8 cellular contexts compared by ENCODE assay signal in the genomic region with DNA sequence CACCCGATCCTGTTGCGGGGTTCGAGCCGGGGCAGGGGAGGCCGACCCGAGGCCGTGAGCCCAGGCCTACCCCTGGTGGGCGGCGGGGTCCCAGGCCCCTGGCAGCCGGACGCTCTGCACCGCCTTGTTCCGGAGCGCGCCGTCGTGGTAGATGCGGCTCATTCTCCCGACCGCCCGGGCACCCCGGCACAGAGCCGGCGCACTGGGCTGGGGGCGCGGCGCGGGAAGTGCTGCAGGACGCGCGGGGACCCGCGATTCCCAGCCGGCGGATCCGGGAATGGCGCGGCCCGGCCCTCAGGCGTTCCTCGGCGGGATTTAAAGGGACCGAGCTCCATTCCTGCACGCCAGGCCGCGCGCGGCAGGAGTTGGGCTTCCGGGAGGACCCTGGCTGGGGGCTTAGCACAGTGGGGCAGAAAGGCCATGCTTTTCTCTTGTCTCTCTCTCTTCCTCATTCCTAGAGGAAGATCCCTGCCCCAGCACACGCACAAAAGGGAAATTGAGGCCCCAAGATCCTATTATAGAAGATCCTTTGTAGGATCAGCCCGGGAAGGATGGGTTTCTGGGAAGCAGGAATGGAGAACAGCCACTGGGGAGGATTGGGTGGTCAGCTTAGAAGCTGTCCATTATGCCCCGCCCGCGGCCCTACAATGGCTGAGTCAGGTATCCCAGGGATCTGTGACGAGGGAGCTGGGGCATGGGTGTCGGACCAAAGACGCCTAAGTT. TPM values are rescaled to one million over a fixed set of nuclear protein-coding genes. Genes with fewer than 3 reads are reported as not detected.
DNase-seq lines count a peak whose midpoint lies in the region; ATAC-seq and TF ChIP-seq lines count a peak whose summit lies in the region.

A gene (minus strand): TSS at position 279 of the 723 bp plus-strand sequence. CDS start 117 bp downstream, at position 162.

- H3K4me1 ChIP-seq in gastroesophageal sphincter: peaks cover 0 to 28% (median 0%) of the 10 kb centered on the region in 3 donors

- peaks cover 3% of the 10 kb centered on the region; the same call in 1 of the 2 replicates for H3K27me3 Mint-ChIP-seq in HFFc6 (ENCODE audit: insufficient read depth)
- H3K27me3 Mint-ChIP-seq in activated T-cell treated with anti-CD3 and anti-CD28 coated beads, Interleukin-2, amount 50 U/mL, for 72 hours (ENCODE audit: low read depth): peaks cover 41% of the 10 kb centered on the region
- H3K27me3 Mint-ChIP-seq in nephron (ENCODE audit: low read depth): no peaks in the 10 kb centered on the region

- H3K9me3 ChIP-seq in gastroesophageal sphincter: no peaks in the 10 kb centered on the region

- peaks cover 0 to 27% of the 10 kb centered on the region in 2 donors for H3K36me3 ChIP-seq in gastroesophageal sphincter

- H3K27me3 ChIP-seq in gastroesophageal sphincter: no peaks in the 10 kb centered on the region

- H3K27ac Mint-ChIP-seq in HFFc6 (peak within 1 kb of the TSS; percentile 69), nephron (peak within 1 kb of the TSS; percentile 86 to 94 (median 92))
- no peak within 1 kb of the TSS for H3K27ac Mint-ChIP-seq in activated T-cell treated with anti-CD3 and anti-CD28 coated beads, Interleukin-2, amount 50 U/mL, for 72 hours

- TF ChIP-seq EP300 in gastroesophageal sphincter (IDR thresholded peaks at IDR 0.05): no peak

- H3K9me3 Mint-ChIP-seq in HFFc6 (no peaks in the 10 kb centered on the region), nephron (no peaks in the 10 kb centered on the region)
- no peaks in the 10 kb centered on the region for H3K9me3 Mint-ChIP-seq in activated T-cell treated with anti-CD3 and anti-CD28 coated beads, Interleukin-2, amount 50 U/mL, for 72 hours

- H3K4me3 ChIP-seq in gastroesophageal sphincter: peak within 1 kb of the TSS; percentile 88 to 93

- H3K4me3 Mint-ChIP-seq in HFFc6 (peak within 1 kb of the TSS; percentile 92), nephron (peak within 1 kb of the TSS; percentile 84 to 90 (median 88))
- peak within 1 kb of the TSS; percentile 52 to 66 for H3K4me3 Mint-ChIP-seq in activated T-cell treated with anti-CD3 and anti-CD28 coated beads, Interleukin-2, amount 50 U/mL, for 72 hours

- TF ChIP-seq POLR2A in gastroesophageal sphincter (IDR thresholded peaks at IDR 0.05): peak in 1 of 2 donors; percentile 22

- peak; percentile 60 for ATAC-seq in activated T-cell treated with anti-CD3 and anti-CD28 coated beads, Interleukin-2, amount 50 U/mL, for 72 hours (replicated peaks in 1 of 2)
- ATAC-seq in gastroesophageal sphincter (peak; percentile 84), HG02678 (IDR thresholded peaks at IDR 0.05; ENCODE audit: unreplicated experiment) (no peak)

- H3K36me3 Mint-ChIP-seq in HFFc6 (ENCODE audit: low read depth) (no peaks in the 10 kb centered on the region), nephron (ENCODE audit: low read depth) (peaks cover 5% of the 10 kb centered on the region)
- no peaks in the 10 kb centered on the region for H3K36me3 Mint-ChIP-seq in activated T-cell treated with anti-CD3 and anti-CD28 coated beads, Interleukin-2, amount 50 U/mL, for 72 hours (ENCODE audit: insufficient read depth in 2 of 2)

- 39% methylated on average over 8 of the region's 57 CpGs; no CpG with 5 or more reads in 1 of the 2 donors for WGBS in gastroesophageal sphincter (ENCODE audit: low coverage in 1 of 2), 2 donors

- H3K4me1 Mint-ChIP-seq in HFFc6 (ENCODE audit: low read depth) (peaks cover 33% of the 10 kb centered on the region), nephron (peaks cover 28% of the 10 kb centered on the region)
- H3K4me1 Mint-ChIP-seq in activated T-cell treated with anti-CD3 and anti-CD28 coated beads, Interleukin-2, amount 50 U/mL, for 72 hours (ENCODE audit: low read depth): no peaks in the 10 kb centered on the region

- TF ChIP-seq CTCF in HFFc6 (IDR thresholded peaks at IDR 0.05) (no peak), gastroesophageal sphincter (IDR thresholded peaks at IDR 0.05) (peak in 2 of 4 experiments; percentile 26 to 30), nephron (IDR thresholded peaks at IDR 0.05; ENCODE audit: unreplicated experiment in 3 of 3) (no peak)

- peak within 1 kb of the TSS; percentile 54 to 87 (median 85) for H3K27ac ChIP-seq in gastroesophageal sphincter

- DNase-seq in AG08395 (ENCODE audit: low spot score) (peak; percentile 69), HFFc6 (peak; percentile 12), COR-L47 (lab: John Stamatoyannopoulos, UW) (no peak), AML-193 (lab: John Stamatoyannopoulos, UW) (no peak)
- DNase-seq in activated T-cell treated with anti-CD3 and anti-CD28 coated beads, Interleukin-2, amount 50 U/mL, for 72 hours: peak in 1 of 2 donors; percentile 26

RNA-seq across cellular contexts. Expression of the gene that starts here (rescaled TPM):
- 10 to 100 TPM in 4 of 6 experiments, 1 to 10 TPM in 2; 5.8 to 11.8 (median 10.9) TPM for total RNA-seq in HFFc6 (2021; fragmentation: NEBNext Ultra II Directional; extraction: Animal tissue kit (Norgen Biotek cat#: 25700))
- not detected for total RNA-seq in activated T-cell treated with anti-CD3 and anti-CD28 coated beads, Interleukin-2, amount 50 U/mL, for 72 hours
- 10 to 100 TPM; 20.9 to 25.4 (median 24.3) TPM for total RNA-seq in gastroesophageal sphincter

Comparison
In these comparisons a context has a peak if more than half of its experiments do, and no peak if none do; other contexts are left out.
1. RNA of the gene that starts here (total RNA-seq): 20.9 to 25.4 TPM in gastroesophageal sphincter and 5.8 to 11.8 TPM in HFFc6; not detected in activated T-cell treated with anti-CD3 and anti-CD28 coated beads, Interleukin-2, amount 50 U/mL, for 72 hours; every median in the first group is over 4 times any median in the second.
2. Peak in ATAC-seq in activated T-cell treated with anti-CD3 and anti-CD28 coated beads, Interleukin-2, amount 50 U/mL, for 72 hours; RNA of the gene not detected or under 1 TPM.
3. DNase-seq: peak in AG08395 (single experiment) and HFFc6 (single experiment); none in COR-L47 (single experiment) and AML-193 (0 of 2).
4. Peak in every context shown above with its lines, with median percentiles within 50 percentile points of each other: H3K4me3 Mint-ChIP-seq.